In genomic region chr1:154770897-154771594, GRCh38 we compare ENCODE assay signal across 27 cellular contexts.
A peak's percentile ranks its signal among the peaks of the same experiment; 100 is the strongest.
DNase-seq lines count a peak whose midpoint lies in the region; ATAC-seq and TF ChIP-seq lines count a peak whose summit lies in the region.
"Had no signal": no experiment of that assay in that cellular context is flagged by ENCODE, and none has a peak within 500 bp of the region (broad histone marks: within the 10 kb centered on the region; RNA-seq: fewer than 3 reads in every experiment).

No MANE protein-coding gene starts in this region.

- H3K36me3 ChIP-seq in RWPE2 (ENCODE audit: low read depth) (no peaks in the 10 kb centered on the region), upper lobe of right lung (no peaks in the 10 kb centered on the region)
- H3K36me3 ChIP-seq: BE2C had no signal

- in situ Hi-C loops in GM13976 (cut with MboI; ENCODE audit: low sequenced_read_pairs, unreplicated experiment): no loop called here

- H3K27ac ChIP-seq in RWPE2 (ENCODE audit: poor library complexity, severe bottlenecking) (no peak overlapping the region), upper lobe of right lung (no peak overlapping the region)
- H3K27ac ChIP-seq: 22Rv1 had no signal

- TF ChIP-seq CTCF in RWPE2 (IDR thresholded peaks at IDR 0.05; ENCODE audit: poor library complexity, severe bottlenecking) (no peak), epithelial cell of esophagus (IDR thresholded peaks at IDR 0.05; ENCODE audit: insufficient read depth, low read depth, low read length, missing control alignments) (no peak), upper lobe of right lung (IDR thresholded peaks at IDR 0.05) (no peak), GM13976 (IDR thresholded peaks at IDR 0.05; ENCODE audit: borderline replicate concordance, control extremely low read depth, extremely low read depth, insufficient read depth, missing control alignments) (no peak)

- no peak for ATAC-seq in RWPE2 (ENCODE audit: low read depth)
- no peak for ATAC-seq in upper lobe of right lung
- ATAC-seq: HCT116, SK-N-SH treated with all-trans-retinoic acid at 6 μM for 48 hours had no signal

- intact Hi-C loops in upper lobe of right lung (cut with DNase I): no loop called here

- H3K9me3 ChIP-seq in RWPE2 (ENCODE audit: severe bottlenecking) (no peaks in the 10 kb centered on the region), upper lobe of right lung (no peaks in the 10 kb centered on the region)
- H3K9me3 ChIP-seq: BE2C had no signal

- H3K4me3 ChIP-seq in RWPE2 (ENCODE audit: severe bottlenecking) (no peak overlapping the region), epithelial cell of esophagus (ENCODE audit: low read length) (no peak overlapping the region), upper lobe of right lung (no peak overlapping the region)

- H3K27me3 ChIP-seq in RWPE2 (ENCODE audit: insufficient read depth, poor library complexity, severe bottlenecking) (no peaks in the 10 kb centered on the region), upper lobe of right lung (no peaks in the 10 kb centered on the region)
- H3K27me3 ChIP-seq: BE2C had no signal

- H3K4me1 ChIP-seq in RWPE2 (ENCODE audit: insufficient read depth, poor library complexity, severe bottlenecking): no peaks in the 10 kb centered on the region
- H3K4me1 ChIP-seq in upper lobe of right lung: no peaks in the 10 kb centered on the region

- peak; percentile 30 for DNase-seq in activated effector memory CD4-positive, alpha-beta T cell treated with anti-CD3 and anti-CD28 coated beads, Interleukin-2, amount 50 U/mL, for 16 hours
- no peak for DNase-seq in activated effector memory CD4-positive, alpha-beta T cell treated with Interleukin-2 at 50 U/mL for 16 hours
- DNase-seq in RWPE2 (ENCODE audit: low spot score): peak; percentile 5
- peak; percentile 36 for DNase-seq in epithelial cell of esophagus (ENCODE audit: low read depth)
- DNase-seq in upper lobe of right lung: peak; percentile 5
- DNase-seq in NCI-H2107 (lab: John Stamatoyannopoulos, UW): no peak
- no peak for DNase-seq in GM13976 (ENCODE audit: low spot score)
- DNase-seq: ACHN; BE2C; CD8-positive, alpha-beta memory T cell; DMS 273 treated with DMSO at 0.1 percent for 48 hours; DMS79; EL; GDM1; MV-4-11; NCI-H1105 treated with DMSO at 0.1 percent for 48 hours; NCI-H146; NCI-H1930; NCI-H446 treated with DMSO at 0.1 percent for 48 hours; NCI-H526; NCI-H82; NK-92 treated with Interleukin-12 subunit alpha and Interleukin-12 subunit beta, amount 100 ng/mL, for 24 hours; RPMI8226; SHP77 treated with DMSO at 0.1 percent for 48 hours had no signal

Comparison
In these comparisons a context has a peak if more than half of its experiments do, and no peak if none do; other contexts are left out.
1. DNase-seq: peak in activated effector memory CD4-positive, alpha-beta T cell treated with anti-CD3 and anti-CD28 coated beads, Interleukin-2, amount 50 U/mL, for 16 hours (single experiment), RWPE2 (single experiment), epithelial cell of esophagus (single experiment) and upper lobe of right lung (single experiment); none in activated effector memory CD4-positive, alpha-beta T cell treated with Interleukin-2 at 50 U/mL for 16 hours (single experiment), NCI-H2107 (single experiment) and GM13976 (single experiment).